Comparison of ENCODE assay signal across 19 cellular contexts in the genomic region with DNA sequence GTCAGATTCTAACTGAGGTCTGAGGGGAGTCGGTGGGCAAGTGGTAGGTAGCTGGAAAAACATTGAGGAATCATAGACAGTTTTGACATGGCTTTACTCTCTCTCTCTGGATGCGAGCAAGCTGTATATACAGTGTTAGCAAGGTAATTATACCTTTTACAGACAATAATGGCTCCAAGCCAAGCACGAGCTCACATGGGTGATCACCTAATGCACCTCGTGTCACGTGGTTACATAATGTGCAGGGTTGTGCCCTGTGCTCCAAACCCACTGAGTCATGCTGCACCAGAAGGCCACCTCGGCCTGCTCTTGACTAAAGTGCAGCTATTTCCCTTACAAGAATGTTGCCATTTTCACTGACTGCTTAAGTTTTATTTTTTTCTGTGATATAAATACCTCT. TPM values are rescaled to one million over a fixed set of nuclear protein-coding genes. Genes with fewer than 3 reads are reported as not detected.
DNase-seq lines count a peak whose midpoint lies in the region; ATAC-seq and TF ChIP-seq lines count a peak whose summit lies in the region.
"Had no signal": no experiment of that assay in that cellular context is flagged by ENCODE, and none has a peak within 500 bp of the region (broad histone marks: within the 10 kb centered on the region; RNA-seq: fewer than 3 reads in every experiment).

No MANE protein-coding gene starts in this region.

- H3K4me1 ChIP-seq in mammary epithelial cell (ENCODE audit: insufficient read depth, low read length) = peaks cover 11% of the 10 kb centered on the region

- DNase-seq in NCI-H82 (lab: John Stamatoyannopoulos, UW) (peak; percentile 28), NCI-H82 treated with DMSO at 0.1 percent for 48 hours (lab: John Stamatoyannopoulos, UW; ENCODE audit: unreplicated experiment) (no peak), NCI-H2227 (lab: John Stamatoyannopoulos, UW; ENCODE audit: unreplicated experiment) (peak; percentile 63), mammary epithelial cell (peak; percentile 40), Ammon's horn (ENCODE audit: low spot score) (no peak)
- DNase-seq: activated CD4-positive, alpha-beta T cell treated with anti-CD3 and anti-CD28 coated beads, Interleukin-2, amount 10 ng/mL, durations not matched to agents 24 days and 14 days; activated T-cell treated with anti-CD3 and anti-CD28 coated beads, Interleukin-2, amount 50 U/mL, for 24 hours; CD8-positive, alpha-beta memory T cell; effector CD8-positive, alpha-beta T cell; left cardiac atrium; T1000 had no signal

- BruUV-seq in mammary epithelial cell (replicated peaks; lab: Mats Ljungman, UMichigan) = no TSS peak

- H3K79me2 ChIP-seq in mammary epithelial cell (ENCODE audit: insufficient read depth, low read length) = no peaks in the 10 kb centered on the region

- ATAC-seq in GM19328 (IDR thresholded peaks at IDR 0.05; ENCODE audit: unreplicated experiment) (no peak), HG03108 (IDR thresholded peaks at IDR 0.05; ENCODE audit: unreplicated experiment) (no peak), HG02852 (IDR thresholded peaks at IDR 0.05; ENCODE audit: unreplicated experiment) (no peak)
- ATAC-seq: HCT116; left cardiac atrium; stimulated activated effector memory CD8-positive, alpha-beta T cell treated with anti-CD3 and anti-CD28 coated beads, Interleukin-12 subunit alpha, Interleukin-12 subunit beta, amount 100 ng/mL, for 72 hours had no signal

- 32% methylated on average over 6 of the region's 6 CpGs for WGBS in mammary epithelial cell (ENCODE audit: low coverage, missing lambda C conversion rate)

- no peak for TF ChIP-seq CTCF in mammary epithelial cell (conservative IDR thresholded peaks at IDR 0.05 in 1 of 2, IDR thresholded peaks at IDR 0.05 in 1 of 2; ENCODE audit: extremely low read depth in 1 of 2, insufficient read depth in 1 of 2, low read depth in 1 of 2, low read length in 2 of 2)

- intact Hi-C loops in mammary epithelial cell (cut with micrococcal nuclease) = no loop called here

- dilution Hi-C loops in mammary epithelial cell (cut with HindIII; ENCODE audit: low sequenced_read_pairs) = no loop called here

- H3K27ac ChIP-seq in mammary epithelial cell (ENCODE audit: insufficient read depth, low read depth, low read length) = no peak overlapping the region
- H3K27ac ChIP-seq: SJSA1 had no signal

- no peaks in the 10 kb centered on the region for H4K20me1 ChIP-seq in mammary epithelial cell (ENCODE audit: insufficient read depth, low read length)

- no peaks in the 10 kb centered on the region for H3K9me3 ChIP-seq in mammary epithelial cell (replicated peaks; ENCODE audit: insufficient read depth, low read length)
- H3K9me3 ChIP-seq: SJSA1 had no signal

- CTCF ChIA-PET in mammary epithelial cell (lab: Charles Lee; ENCODE audit: low non-redundant PET) = no interaction called here

- H3K4me2 ChIP-seq in mammary epithelial cell (ENCODE audit: insufficient read depth, low read depth, low read length) = no peak overlapping the region

- no peaks in the 10 kb centered on the region for H3K36me3 ChIP-seq in mammary epithelial cell (ENCODE audit: insufficient read depth, low read length)
- H3K36me3 ChIP-seq: SJSA1 had no signal

- in situ Hi-C loops in mammary epithelial cell (cut with MboI; ENCODE audit: low sequenced_read_pairs in 2 of 2) = no loop called here

- H3K27me3 ChIP-seq in mammary epithelial cell (ENCODE audit: insufficient read depth, low read length) = no peaks in the 10 kb centered on the region
- H3K27me3 ChIP-seq: SJSA1 had no signal

- H3K4me3 ChIP-seq in mammary epithelial cell (replicated peaks in 1 of 3; ENCODE audit: insufficient read depth in 1 of 3, low read depth in 2 of 3, low read length in 3 of 3) = no peak overlapping the region
- H3K4me3 ChIP-seq: SJSA1 had no signal

- H2AFZ ChIP-seq in mammary epithelial cell (ENCODE audit: low read depth, low read length) = peak overlapping the region; percentile 41

- no peak overlapping the region for H3K9ac ChIP-seq in mammary epithelial cell (ENCODE audit: insufficient read depth, low read length)

RNA-seq across cellular contexts. Expression of gene CLCA2, which starts 7.6 kb away (rescaled TPM):
- total RNA-seq in mammary epithelial cell = 100 to 1,000 TPM; 188 to 224 TPM
- 220 TPM for polyA plus RNA-seq in mammary epithelial cell
- 141 TPM for polyA minus RNA-seq in mammary epithelial cell
- total RNA-seq: activated CD4-positive, alpha-beta T cell treated with anti-CD3 and anti-CD28 coated beads, Interleukin-2, amount 10 ng/mL, durations not matched to agents 24 days and 14 days; CD8-positive, alpha-beta memory T cell; SJSA1; skeletal muscle tissue had no signal
- polyA plus RNA-seq: CD8-positive, alpha-beta memory T cell had no signal

RNA-seq across cellular contexts. Expression of gene ODF2L, which starts 20.2 kb away (rescaled TPM):
- total RNA-seq in mammary epithelial cell = 10 to 100 TPM; 43.0 to 55.2 TPM
- 7.2 TPM for polyA plus RNA-seq in mammary epithelial cell
- polyA minus RNA-seq in mammary epithelial cell = 0.78 TPM

RNA-seq across cellular contexts. Expression of gene CLCA1, which starts 52.4 kb away (rescaled TPM):
- total RNA-seq in mammary epithelial cell = not detected
- not detected for polyA plus RNA-seq in mammary epithelial cell
- not detected for polyA minus RNA-seq in mammary epithelial cell
- total RNA-seq: activated CD4-positive, alpha-beta T cell treated with anti-CD3 and anti-CD28 coated beads, Interleukin-2, amount 10 ng/mL, durations not matched to agents 24 days and 14 days; CD8-positive, alpha-beta memory T cell; left cardiac atrium; omental fat pad; SJSA1; skeletal muscle tissue had no signal
- polyA plus RNA-seq: CD8-positive, alpha-beta memory T cell had no signal

Comparison
In these comparisons a context has a peak if more than half of its experiments do, and no peak if none do; other contexts are left out.
1. DNase-seq: peak in NCI-H82 (single experiment), NCI-H2227 (single experiment) and mammary epithelial cell (single experiment); none in NCI-H82 treated with DMSO at 0.1 percent for 48 hours (single experiment) and Ammon's horn (single experiment).